In the genomic region with DNA sequence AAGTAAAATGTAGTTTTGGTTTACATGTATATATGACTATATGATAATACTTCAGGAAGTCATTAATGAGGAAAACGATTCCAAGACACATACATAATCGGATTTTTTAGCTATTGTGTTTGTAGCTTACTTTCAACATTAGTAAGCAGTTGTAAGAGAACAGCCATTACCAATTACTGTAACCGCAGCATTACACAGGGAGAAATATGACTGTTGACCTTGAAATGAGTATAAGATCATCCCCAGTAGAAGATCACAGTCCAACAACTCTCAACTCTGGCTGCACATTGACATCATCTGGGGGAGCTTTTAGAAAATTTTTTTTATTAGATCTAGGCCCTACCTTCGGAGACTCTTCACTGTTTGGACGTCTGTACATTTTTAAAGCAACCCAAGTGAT, we compare ENCODE assay signal across 27 cellular contexts.
DNase-seq lines count a peak whose midpoint lies in the region; ATAC-seq and TF ChIP-seq lines count a peak whose summit lies in the region.
"Had no signal": no experiment of that assay in that cellular context is flagged by ENCODE, and none has a peak within 500 bp of the region (broad histone marks: within the 10 kb centered on the region; RNA-seq: fewer than 3 reads in every experiment).

No MANE protein-coding gene starts in this region.

- H2AFZ ChIP-seq in GM23248: no peak overlapping the region
- 0 out of 2 replicates have a peak overlapping the region, but pooled peaks have one; percentile 17 for H2AFZ ChIP-seq in SK-N-SH (ENCODE audit: low read depth)
- H2AFZ ChIP-seq: neural progenitor cell had no signal

- no peaks in the 10 kb centered on the region for H4K20me1 ChIP-seq in GM23248 (ENCODE audit: insufficient read depth)
- H4K20me1 ChIP-seq in SK-N-SH (ENCODE audit: insufficient read depth): no peaks in the 10 kb centered on the region

- no peak for TF ChIP-seq CTCF in A673 (conservative IDR thresholded peaks at IDR 0.05; ENCODE audit: low read depth, low read length)
- TF ChIP-seq CTCF in SK-N-SH (IDR thresholded peaks at IDR 0.05): no peak

- POLR2A ChIA-PET in A673 (lab: Charles Lee; ENCODE audit: low non-redundant PET) (no interaction called here), SK-N-SH (lab: Yijun Ruan, JAX) (no interaction called here)

- H3K4me2 ChIP-seq in GM23248 (ENCODE audit: unreplicated experiment) (no peak overlapping the region), SK-N-SH (no peak overlapping the region)
- H3K4me2 ChIP-seq: neural progenitor cell had no signal

- no peaks in the 10 kb centered on the region for H3K9me3 ChIP-seq in A673 (ENCODE audit: low read depth, low read length, poor library complexity, severe bottlenecking)
- no peaks in the 10 kb centered on the region for H3K9me3 ChIP-seq in GM23248 (ENCODE audit: low read depth)
- H3K9me3 ChIP-seq in SK-N-SH: no peaks in the 10 kb centered on the region
- H3K9me3 ChIP-seq: pancreas, upper lobe of right lung had no signal

- DNase-seq in A673 (ENCODE audit: low spot score): peak; percentile 6
- peak; percentile 43 for DNase-seq in GM23248
- no peak for DNase-seq in SK-N-SH
- no peak for DNase-seq in activated gamma-delta T cell (lab: John Stamatoyannopoulos, UW)
- DNase-seq in activated CD8-positive, alpha-beta memory T cell treated with anti-CD3 and anti-CD28 coated beads, Interleukin-2, amount 50 U/mL, for 4 hours: no peak
- DNase-seq: 8988T; activated CD8-positive, alpha-beta memory T cell treated with anti-CD3 and anti-CD28 coated beads, Interleukin-2, amount 10 ng/mL, durations not matched to agents 7 days and 5 days; activated T-cell treated with anti-CD3 and anti-CD28 coated beads, Interleukin-2, amount 50 U/mL, for 48 hours; caudate nucleus; CD8-positive, alpha-beta T cell; effector memory CD8-positive, alpha-beta T cell; kidney; left ventricle myocardium superior; NCI-H1417 treated with DMSO at 0.1 percent for 48 hours; NCI-H2029 treated with DMSO at 0.1 percent for 48 hours; NCI-H524; pancreas; stimulated activated naive B cell treated with anti-CD40 and anti-IgM and Interleukin-4, amounts not matched to agents 10 μg/mL and 1 μg/mL and 100 μg/mL, for 72 hours; substantia nigra; T-helper 17 cell; upper lobe of right lung had no signal

- ATAC-seq in GM18873 (IDR thresholded peaks at IDR 0.05; ENCODE audit: low FRiP score, unreplicated experiment) (peak; percentile 75), GM21786 (IDR thresholded peaks at IDR 0.05; ENCODE audit: unreplicated experiment) (no peak), HG02678 (IDR thresholded peaks at IDR 0.05; ENCODE audit: unreplicated experiment) (no peak)
- ATAC-seq: activated CD8-positive, alpha-beta memory T cell treated with anti-CD3 and anti-CD28 coated beads, Interleukin-2, amount 10 ng/mL, durations not matched to agents 7 days and 5 days; CD8-positive, alpha-beta T cell; effector memory CD8-positive, alpha-beta T cell; left ventricle myocardium superior; pancreas; stimulated activated naive B cell treated with anti-CD40 and anti-IgM and Interleukin-4, amounts not matched to agents 10 μg/mL and 1 μg/mL and 100 μg/mL, for 72 hours; T-helper 17 cell; upper lobe of right lung had no signal

- no peaks in the 10 kb centered on the region for H3K9me2 ChIP-seq in GM23248 (ENCODE audit: insufficient read depth)
- H3K9me2 ChIP-seq in SK-N-SH: no peaks in the 10 kb centered on the region

- no peak for TF ChIP-seq EP300 in SK-N-SH (IDR thresholded peaks at IDR 0.05; ENCODE audit: borderline replicate concordance in 1 of 2, low read depth in 1 of 2, low read length in 1 of 2)

- BruUV-seq in A673 (replicated peaks; lab: Mats Ljungman, UMichigan): no TSS peak

- in situ Hi-C loops in GM23248 (cut with MboI): no loop called here

- TF ChIP-seq RAD21 in SK-N-SH (IDR thresholded peaks at IDR 0.05; ENCODE audit: low read length): no peak

- H3K27ac ChIP-seq in A673 (ENCODE audit: low read depth, low read length, poor library complexity, severe bottlenecking) (no peak overlapping the region), GM23248 (no peak overlapping the region), SK-N-SH (ENCODE audit: low read depth in 2 of 2, low read length in 1 of 2) (no peak overlapping the region)
- H3K27ac ChIP-seq: coronary artery, neural progenitor cell, pancreas, SK-N-MC, upper lobe of right lung had no signal

- H3K36me3 ChIP-seq in A673 (ENCODE audit: insufficient read depth, low read length, poor library complexity, severe bottlenecking) (no peaks in the 10 kb centered on the region), GM23248 (ENCODE audit: low read depth) (no peaks in the 10 kb centered on the region), SK-N-SH (replicated peaks in 1 of 2; ENCODE audit: control insufficient read depth in 1 of 2, insufficient read depth in 2 of 2, low read length in 1 of 2) (no peaks in the 10 kb centered on the region)
- H3K36me3 ChIP-seq: neural progenitor cell, pancreas, upper lobe of right lung had no signal

- peaks cover 5% of the 10 kb centered on the region for H3K4me1 ChIP-seq in A673 (ENCODE audit: insufficient read depth, low read length, poor library complexity, severe bottlenecking)
- no peaks in the 10 kb centered on the region for H3K4me1 ChIP-seq in GM23248 (ENCODE audit: insufficient read depth)
- H3K4me1 ChIP-seq in SK-N-SH (ENCODE audit: control insufficient read depth in 1 of 2, insufficient read depth in 2 of 2, low read depth in 1 of 2, low read length in 1 of 2): no peaks in the 10 kb centered on the region; a peak in 1 of 4 replicates
- H3K4me1 ChIP-seq: neural progenitor cell, pancreas, upper lobe of right lung had no signal

- H3K9ac ChIP-seq in GM23248 (no peak overlapping the region), SK-N-SH (no peak overlapping the region)
- H3K9ac ChIP-seq: neural progenitor cell had no signal

- 13 to 19% methylated on average over 5 of the region's 5 CpGs for WGBS in GM23248 (ENCODE audit: low coverage in 1 of 2, low lambda C conversion rate in 2 of 2, missing lambda C conversion rate in 2 of 2), 2 experiments
- WGBS in SK-N-SH (ENCODE audit: low lambda C conversion rate): 9% methylated on average over 5 of the region's 5 CpGs

- H3K4me3 ChIP-seq in A673 (ENCODE audit: low read depth, low read length, poor library complexity, severe bottlenecking) (no peak overlapping the region), GM23248 (no peak overlapping the region), SK-N-SH (ENCODE audit: low read depth in 2 of 2, low read length in 1 of 2) (no peak overlapping the region)
- H3K4me3 ChIP-seq: coronary artery, neural progenitor cell, pancreas, SK-N-MC, upper lobe of right lung had no signal

- no peaks in the 10 kb centered on the region for H3K27me3 ChIP-seq in A673 (replicated peaks; ENCODE audit: insufficient read depth, low read depth, low read length, poor library complexity)
- no peaks in the 10 kb centered on the region for H3K27me3 ChIP-seq in GM23248 (replicated peaks; ENCODE audit: insufficient read depth)
- no peaks in the 10 kb centered on the region for H3K27me3 ChIP-seq in SK-N-SH (ENCODE audit: insufficient read depth)
- H3K27me3 ChIP-seq: neural progenitor cell, pancreas, upper lobe of right lung had no signal

- CTCF ChIA-PET in A673 (lab: Charles Lee) (no interaction called here), SK-N-SH (lab: Yijun Ruan, JAX) (interaction anchor here (2.1 kb wide), 1 partner anchor 25 kb away, joined by 4 read pairs; no protein-coding TSS in a partner anchor)

- intact Hi-C loops in A673 (cut with micrococcal nuclease; ENCODE audit: unreplicated experiment): no loop called here

- H3F3A ChIP-seq in GM23248 (ENCODE audit: insufficient read depth): no peaks in the 10 kb centered on the region
- peaks cover 3% of the 10 kb centered on the region for H3F3A ChIP-seq in SK-N-SH (replicated peaks; ENCODE audit: insufficient read depth)

- H3K79me2 ChIP-seq in GM23248 (ENCODE audit: insufficient read depth): no peaks in the 10 kb centered on the region
- H3K79me2 ChIP-seq in SK-N-SH (ENCODE audit: insufficient read depth): no peaks in the 10 kb centered on the region

TF ChIP-seq in SK-N-SH, 30 proteins besides CTCF, POLR2A, EP300 and RAD21:
- TF ChIP-seq TCF12 (IDR thresholded peaks at IDR 0.05): peak; percentile 28; the same call in 1 of the 2 replicates
- TF ChIP-seq, protein P1, sequence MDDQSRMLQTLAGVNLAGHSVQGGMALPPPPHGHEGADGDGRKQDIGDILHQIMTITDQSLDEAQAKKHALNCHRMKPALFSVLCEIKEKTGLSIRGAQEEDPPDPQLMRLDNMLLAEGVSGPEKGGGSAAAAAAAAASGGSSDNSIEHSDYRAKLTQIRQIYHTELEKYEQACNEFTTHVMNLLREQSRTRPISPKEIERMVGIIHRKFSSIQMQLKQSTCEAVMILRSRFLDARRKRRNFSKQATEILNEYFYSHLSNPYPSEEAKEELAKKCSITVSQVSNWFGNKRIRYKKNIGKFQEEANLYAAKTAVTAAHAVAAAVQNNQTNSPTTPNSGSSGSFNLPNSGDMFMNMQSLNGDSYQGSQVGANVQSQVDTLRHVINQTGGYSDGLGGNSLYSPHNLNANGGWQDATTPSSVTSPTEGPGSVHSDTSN (IDR thresholded peaks at IDR 0.05): 0 out of 2 replicates have a peak, but pooled peaks have one; percentile 9
- TF ChIP-seq, protein P2, sequence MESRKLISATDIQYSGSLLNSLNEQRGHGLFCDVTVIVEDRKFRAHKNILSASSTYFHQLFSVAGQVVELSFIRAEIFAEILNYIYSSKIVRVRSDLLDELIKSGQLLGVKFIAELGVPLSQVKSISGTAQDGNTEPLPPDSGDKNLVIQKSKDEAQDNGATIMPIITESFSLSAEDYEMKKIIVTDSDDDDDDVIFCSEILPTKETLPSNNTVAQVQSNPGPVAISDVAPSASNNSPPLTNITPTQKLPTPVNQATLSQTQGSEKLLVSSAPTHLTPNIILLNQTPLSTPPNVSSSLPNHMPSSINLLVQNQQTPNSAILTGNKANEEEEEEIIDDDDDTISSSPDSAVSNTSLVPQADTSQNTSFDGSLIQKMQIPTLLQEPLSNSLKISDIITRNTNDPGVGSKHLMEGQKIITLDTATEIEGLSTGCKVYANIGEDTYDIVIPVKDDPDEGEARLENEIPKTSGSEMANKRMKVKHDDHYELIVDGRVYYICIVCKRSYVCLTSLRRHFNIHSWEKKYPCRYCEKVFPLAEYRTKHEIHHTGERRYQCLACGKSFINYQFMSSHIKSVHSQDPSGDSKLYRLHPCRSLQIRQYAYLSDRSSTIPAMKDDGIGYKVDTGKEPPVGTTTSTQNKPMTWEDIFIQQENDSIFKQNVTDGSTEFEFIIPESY (IDR thresholded peaks at IDR 0.05; ENCODE audit: borderline replicate concordance, low read depth): no peak
- no peak for TF ChIP-seq CHD2 (IDR thresholded peaks at IDR 0.05; ENCODE audit: low read length, partially characterized antibody)
TF ChIP-seq in SK-N-SH: peak in this region for 2.

Comparison
In these comparisons a context has a peak if more than half of its experiments do, and no peak if none do; other contexts are left out.
1. DNase-seq: peak in A673 (single experiment) and GM23248 (single experiment); none in SK-N-SH (single experiment), activated gamma-delta T cell (single experiment) and activated CD8-positive, alpha-beta memory T cell treated with anti-CD3 and anti-CD28 coated beads, Interleukin-2, amount 50 U/mL, for 4 hours (single experiment).